Comparison of ENCODE assay signal across 8 cellular contexts in genomic region chr22:50507421-50507990, GRCh38. TPM values are rescaled to one million over a fixed set of nuclear protein-coding genes. Genes with fewer than 3 reads are reported as not detected.
DNase-seq lines count a peak whose midpoint lies in the region; ATAC-seq and TF ChIP-seq lines count a peak whose summit lies in the region.

Gene LMF2 (minus strand): TSS chr22:50507702. CDS start chr22:50507675, 27 bp downstream.

- peak within 1 kb of the TSS; percentile 100 for H3K18ac ChIP-seq in trophoblast cell (ENCODE audit: low read length)

- peak within 1 kb of the TSS; percentile 99 for H2AK5ac ChIP-seq in trophoblast cell (ENCODE audit: low read length)

- H2AFZ ChIP-seq in trophoblast cell (ENCODE audit: insufficient read depth, low read length, poor library complexity), result peak within 1 kb of the TSS; percentile 99

- H3K27me3 ChIP-seq in SJSA1 (replicated peaks) (no peaks in the 10 kb centered on the region), trophoblast cell (ENCODE audit: insufficient read depth, low read length) (no peaks in the 10 kb centered on the region), tibial artery (no peaks in the 10 kb centered on the region)

- H3K23ac ChIP-seq in trophoblast cell (ENCODE audit: low read length), result no peak within 1 kb of the TSS

- H3K36me3 ChIP-seq in SJSA1 (peaks cover 57% of the 10 kb centered on the region), trophoblast cell (ENCODE audit: control insufficient read depth in 1 of 2, insufficient read depth in 2 of 2, low read length in 2 of 2) (peaks cover 31 to 33% of the 10 kb centered on the region in 2 experiments), tibial artery (peaks cover 29 to 43% (median 30%) of the 10 kb centered on the region in 3 donors)

- peaks cover 13% of the 10 kb centered on the region for H3K79me2 ChIP-seq in trophoblast cell (ENCODE audit: control insufficient read depth, insufficient read depth, low read length, poor library complexity)

- no CpG with 5 or more reads among the region's 62 CpGs for WGBS in trophoblast cell (ENCODE audit: extremely low coverage, insufficient coverage, insufficient read length)

- H3K4me2 ChIP-seq in trophoblast cell (ENCODE audit: low read length), result peak within 1 kb of the TSS; percentile 90

- no peaks in the 10 kb centered on the region for H3K9me3 ChIP-seq in SJSA1 (replicated peaks)
- no peaks in the 10 kb centered on the region for H3K9me3 ChIP-seq in trophoblast cell (ENCODE audit: insufficient read depth, low read depth, low read length)
- H3K9me3 ChIP-seq in tibial artery, result no peaks in the 10 kb centered on the region

- H2BK120ac ChIP-seq in trophoblast cell (ENCODE audit: insufficient read depth, low read length, poor library complexity), result peak within 1 kb of the TSS; percentile 93

- ATAC-seq in GM19043 (IDR thresholded peaks at IDR 0.05; ENCODE audit: low read depth, unreplicated experiment) (peak; percentile 40), HG03342 (IDR thresholded peaks at IDR 0.05; ENCODE audit: unreplicated experiment) (peak; percentile 42)

- intact Hi-C loops in head of caudate nucleus (cut with DNase I) (loop anchor here (2.0 to 10.0 kb wide), 2 partner anchors 33 to 263 kb away; partner anchors contain the start of genes SBF1 and TUBGCP6), tibial artery (cut with DNase I; ENCODE audit: low total_unique reads) (loop anchor here (10.0 kb wide), 1 partner anchor 263 kb away; the partner anchor contains the start of gene TUBGCP6)

- H4K91ac ChIP-seq in trophoblast cell (ENCODE audit: low read depth, low read length), result peak within 1 kb of the TSS; percentile 96

- H3K4me3 ChIP-seq in SJSA1 (peak within 1 kb of the TSS; percentile 92), trophoblast cell (ENCODE audit: low read depth, low read length) (peak within 1 kb of the TSS; percentile 99), tibial artery (peak within 1 kb of the TSS; percentile 88 to 99)

- peak within 1 kb of the TSS; percentile 56 for H2BK12ac ChIP-seq in trophoblast cell (ENCODE audit: low read length)

- H3K4ac ChIP-seq in trophoblast cell (ENCODE audit: low read depth, low read length), result peak within 1 kb of the TSS; percentile 97

- H3K27ac ChIP-seq in SJSA1 (peak within 1 kb of the TSS; percentile 97), trophoblast cell (ENCODE audit: low read depth, low read length) (peak within 1 kb of the TSS; percentile 84), tibial artery (peak within 1 kb of the TSS; percentile 92 to 94)

- H4K12ac ChIP-seq in trophoblast cell (ENCODE audit: low read depth, low read length), result peak within 1 kb of the TSS; percentile 99

- peak within 1 kb of the TSS; percentile 97 for H3K9ac ChIP-seq in trophoblast cell (ENCODE audit: low read length)

- DNase-seq in A172 (ENCODE audit: low spot score) (peak; percentile 46), SJSA1 (ENCODE audit: low read depth in 1 of 2, low spot score in 2 of 2) (peak; percentile 71 to 82), head of caudate nucleus (peak; percentile 74 to 97 (median 92)), trophoblast cell (peak in 1 of 2 donors; percentile 73), tibial artery (peak; percentile 81 to 95)
- peak; percentile 93 for DNase-seq in activated naive CD4-positive, alpha-beta T cell treated with Interleukin-2 at 50 U/mL for 16 hours

- H3K79me1 ChIP-seq in trophoblast cell (ENCODE audit: low read length), result peaks cover 8% of the 10 kb centered on the region

- peak within 1 kb of the TSS; percentile 99 for H4K8ac ChIP-seq in trophoblast cell (ENCODE audit: low read depth, low read length)

- peak within 1 kb of the TSS; percentile 90 for H2BK5ac ChIP-seq in trophoblast cell (ENCODE audit: low read depth, low read length, poor library complexity)

- peak within 1 kb of the TSS; percentile 98 for H3K14ac ChIP-seq in trophoblast cell (ENCODE audit: low read length)

- peak in 1 of 2 experiments; percentile 6 for TF ChIP-seq CTCF in tibial artery (IDR thresholded peaks at IDR 0.05)

- H3K4me1 ChIP-seq in SJSA1 (replicated peaks) (peaks cover 22% of the 10 kb centered on the region), trophoblast cell (ENCODE audit: control insufficient read depth in 1 of 2, insufficient read depth in 2 of 2, low read length in 2 of 2) (peaks cover 6 to 15% of the 10 kb centered on the region in 2 experiments), tibial artery (peaks cover 0 to 36% (median 19%) of the 10 kb centered on the region in 4 donors)

RNA-seq across cellular contexts. Expression of gene LMF2, which starts in this region (rescaled TPM):
- 21.3 and 28.7 TPM in 2 replicates for total RNA-seq in A172 (2014; rRNA removed; shearing (Covaris generic))
- total RNA-seq in SJSA1 (2014; rRNA removed; shearing (Covaris generic)), result 34.7 and 53.5 TPM in 2 replicates
- 63.1 and 64.7 TPM in 2 replicates for polyA plus RNA-seq in trophoblast cell (2013)
